Comparison of ENCODE assay signal across 29 cellular contexts in the genomic region with DNA sequence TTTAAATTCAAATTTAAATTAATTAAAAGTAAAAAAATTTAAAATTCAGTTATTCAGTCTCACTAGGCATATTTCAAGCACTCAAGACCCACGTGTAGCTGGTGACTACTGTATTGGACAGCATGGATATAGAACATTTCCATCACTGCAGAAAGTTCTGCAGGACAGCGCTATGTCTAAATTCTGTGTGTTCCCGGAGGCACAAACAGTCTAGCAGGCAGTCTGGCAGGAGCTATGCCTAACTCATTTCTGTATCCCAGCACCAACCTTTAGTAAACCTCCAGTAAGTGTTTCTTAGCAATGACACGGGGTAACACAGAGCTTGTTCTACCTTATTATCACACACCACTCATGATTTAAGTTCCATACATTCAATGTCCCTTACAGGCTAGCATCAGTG.
"Had no signal": no experiment of that assay in that cellular context is flagged by ENCODE, and none has a peak within 500 bp of the region (broad histone marks: within the 10 kb centered on the region; RNA-seq: fewer than 3 reads in every experiment).

No MANE protein-coding gene starts in this region.

- H3K9me3 ChIP-seq: adrenal gland, body of pancreas, colonic mucosa, esophagus squamous epithelium, gastroesophageal sphincter had no signal

- H3K36me3 ChIP-seq: adrenal gland, colonic mucosa, esophagus squamous epithelium, gastroesophageal sphincter had no signal

- ATAC-seq: activated CD4-positive, alpha-beta T cell treated with anti-CD3 and anti-CD28 coated beads for 36 hours; activated CD8-positive, alpha-beta memory T cell treated with anti-CD3 and anti-CD28 coated beads, Interleukin-2, amount 10 ng/mL, durations not matched to agents 7 days and 5 days; activated CD8-positive, alpha-beta T cell treated with anti-CD3 and anti-CD28 coated beads, Interleukin-2, amount 10 ng/mL, durations not matched to agents 7 days and 5 days; activated naive CD8-positive, alpha-beta T cell treated with anti-CD3 and anti-CD28 coated beads, Interleukin-2, amount 50 U/mL, for 24 hours; body of pancreas; gastroesophageal sphincter had no signal

- H3K27me3 ChIP-seq: adrenal gland, body of pancreas, colonic mucosa, esophagus squamous epithelium, gastroesophageal sphincter had no signal

- H3K4me1 ChIP-seq: colonic mucosa, esophagus squamous epithelium had no signal

- FAIRE-seq: endometrium, endothelial cell of umbilical vein had no signal

- H3K27ac ChIP-seq: adrenal gland, body of pancreas, colonic mucosa, epithelial cell of prostate, esophagus squamous epithelium, gastroesophageal sphincter had no signal

- H3K4me3 ChIP-seq: adrenal gland, body of pancreas, colonic mucosa, esophagus squamous epithelium, gastroesophageal sphincter had no signal

- DNase-seq: activated CD4-positive, alpha-beta memory T cell treated with anti-CD3 and anti-CD28 coated beads for 36 hours; activated CD4-positive, alpha-beta T cell treated with anti-CD3 and anti-CD28 coated beads for 36 hours; activated CD4-positive, alpha-beta T cell treated with anti-CD3 and anti-CD28 coated beads, Interleukin-2, amount 10 ng/mL, durations not matched to agents 24 days and 14 days; activated CD4-positive, CD25-positive, alpha-beta regulatory T cell; activated CD4-positive, CD25-positive, alpha-beta regulatory T cell treated with anti-CD3 and anti-CD28 coated beads, Interleukin-2, amount 50 U/mL, for 72 hours; activated CD8-positive, alpha-beta memory T cell treated with anti-CD3 and anti-CD28 coated beads, Interleukin-2, amount 10 ng/mL, durations not matched to agents 7 days and 5 days; activated CD8-positive, alpha-beta memory T cell treated with anti-CD3 and anti-CD28 coated beads, Interleukin-2, amount 50 U/mL, for 4 hours; activated CD8-positive, alpha-beta T cell treated with anti-CD3 and anti-CD28 coated beads, Interleukin-2, amount 10 ng/mL, durations not matched to agents 7 days and 5 days; activated effector memory CD4-positive, alpha-beta T cell treated with anti-CD3 and anti-CD28 coated beads, Interleukin-2, amount 50 U/mL, for 16 hours; activated naive CD4-positive, alpha-beta T cell treated with anti-CD3 and anti-CD28 coated beads for 36 hours; activated naive CD8-positive, alpha-beta T cell treated with anti-CD3 and anti-CD28 coated beads for 36 hours; activated naive CD8-positive, alpha-beta T cell treated with anti-CD3 and anti-CD28 coated beads, Interleukin-2, amount 50 U/mL, for 24 hours; activated T-cell treated with anti-CD3 and anti-CD28 coated beads, Interleukin-2, amount 50 U/mL, for 1 hour; activated T-cell treated with anti-CD3 and anti-CD28 coated beads, Interleukin-2, amount 50 U/mL, for 48 hours; adrenal gland; amygdala; aorta; body of pancreas; central memory CD4-positive, alpha-beta T cell; cerebellar nuclear complex; colonic mucosa; effector CD8-positive, alpha-beta T cell; esophagus squamous epithelium; foreskin melanocyte; T-helper 2 cell had no signal
